2 cellular contexts compared by ENCODE assay signal in genomic region chr6:24146871-24147270, GRCh38.
TF ChIP-seq lines count a peak whose summit lies in the region.

No MANE protein-coding gene starts in this region.

TF ChIP-seq in A549, 52 proteins besides CTCF, POLR2A, EP300 and RAD21:
- no peak for TF ChIP-seq PHF8 (IDR thresholded peaks at IDR 0.05; ENCODE audit: borderline replicate concordance, low read depth)
- peak; percentile 42 for TF ChIP-seq MAFK (IDR thresholded peaks at IDR 0.05; ENCODE audit: partially characterized antibody)

TF ChIP-seq in K562, 482 proteins besides CTCF, POLR2A, EP300 and RAD21:
- TF ChIP-seq ZNF316 (IDR thresholded peaks at IDR 0.05) (peak; percentile 4; the same call in 1 of the 2 replicates), MAFF (IDR thresholded peaks at IDR 0.05; ENCODE audit: low read length) (0 out of 2 replicates have a peak, but pooled peaks have one; percentile 23), MTA3 (IDR thresholded peaks at IDR 0.05; ENCODE audit: borderline replicate concordance) (no peak)
TF ChIP-seq in K562: peak in this region for 2.
